ENCODE assay signal across 8 cellular contexts in genomic region chr9:92716557-92716956, GRCh38. TPM values are rescaled to one million over a fixed set of nuclear protein-coding genes. Genes with fewer than 3 reads are reported as not detected.
A peak's percentile ranks its signal among the peaks of the same experiment; 100 is the strongest.
DNase-seq lines count a peak whose midpoint lies in the region; TF ChIP-seq lines count a peak whose summit lies in the region.

No MANE protein-coding gene starts in this region.

- H3K27ac ChIP-seq in ovary: peak overlapping the region in 1 of 2 donors; percentile 73

- 27 to 37% (median 33%) methylated on average over 4 of the region's 4 CpGs for WGBS in ovary, 3 donors

- H3K9me3 ChIP-seq in ovary: no peaks in the 10 kb centered on the region

- no peaks in the 10 kb centered on the region for H3K27me3 Mint-ChIP-seq in type B pancreatic cell

- POLR2A ChIA-PET in BJ (lab: Charles Lee): no interaction called here

- no peaks in the 10 kb centered on the region for H3K4me1 Mint-ChIP-seq in type B pancreatic cell (ENCODE audit: unreplicated experiment)

- no peak for DNase-seq in BJ (ENCODE audit: low read depth)
- DNase-seq in GM20000 (ENCODE audit: low spot score): peak; percentile 89
- peak; percentile 66 for DNase-seq in NCI-H69 (lab: John Stamatoyannopoulos, UW)
- DNase-seq in activated T-cell treated with anti-CD3 and anti-CD28 coated beads for 48 hours (ENCODE audit: low read depth): peak; percentile 72
- DNase-seq in fibroblast of peridontal ligament (ENCODE audit: extremely low read depth): peak; percentile 26
- peak; percentile 48 to 78 (median 77) for DNase-seq in ovary
- peak; percentile 87 for DNase-seq in type B pancreatic cell (ENCODE audit: extremely low spot score, unreplicated experiment)
- DNase-seq in MV-4-11 (lab: John Stamatoyannopoulos, UW): no peak

- no peak for TF ChIP-seq EP300 in ovary (IDR thresholded peaks at IDR 0.05)

- no peak for TF ChIP-seq POLR2A in ovary (IDR thresholded peaks at IDR 0.05)

- H3K27me3 ChIP-seq in BJ (ENCODE audit: control insufficient read depth, insufficient read depth, low read length) (no peaks in the 10 kb centered on the region), ovary (no peaks in the 10 kb centered on the region)

- H3K4me3 ChIP-seq in BJ (ENCODE audit: low read depth, low read length) (no peak overlapping the region), ovary (no peak overlapping the region)

- intact Hi-C loops in ovary (cut with DNase I): loop anchor here in 3 of 4 donors (2.0 to 10.0 kb wide), 3 partner anchors 74 to 78 kb away; no protein-coding TSS in a partner anchor

- H3K4me3 Mint-ChIP-seq in type B pancreatic cell: no peak overlapping the region

- H3K36me3 ChIP-seq in BJ (ENCODE audit: control insufficient read depth, insufficient read depth, low read length) (peaks cover 43% of the 10 kb centered on the region), ovary (no peaks in the 10 kb centered on the region)

- peak overlapping the region; percentile 36 for H3K27ac Mint-ChIP-seq in type B pancreatic cell

- peaks cover 5% of the 10 kb centered on the region for H3K36me3 Mint-ChIP-seq in type B pancreatic cell

- CTCF ChIA-PET in BJ (lab: Yijun Ruan, JAX): interaction anchor here (0.9 to 8.2 kb wide), 22 partner anchors 9 to 152 kb away, joined by 3 to 86 read pairs (median 4); no protein-coding TSS in a partner anchor

- H3K9me3 Mint-ChIP-seq in type B pancreatic cell: no peaks in the 10 kb centered on the region

- H3K4me1 ChIP-seq in ovary (ENCODE audit: insufficient read depth): peaks cover 6% of the 10 kb centered on the region

- TF ChIP-seq CTCF in BJ (IDR thresholded peaks at IDR 0.05; ENCODE audit: insufficient read depth, low read depth, low read length) (peak; percentile 92), GM20000 (IDR thresholded peaks at IDR 0.05; ENCODE audit: extremely low read depth, missing control alignments) (peak; percentile 79), ovary (IDR thresholded peaks at IDR 0.05) (peak; percentile 67 to 77 (median 70)), type B pancreatic cell (conservative IDR thresholded peaks at IDR 0.05) (peak; percentile 93)

RNA-seq across cellular contexts. Expression of gene IPPK, which starts 46.6 kb away (rescaled TPM):
- polyA plus RNA-seq in BJ (2011; rRNA removed) (15.7 and 16.2 TPM in 2 replicates), ovary (1 to 10 TPM; 4.7 to 6.2 TPM)
- 16.4 and 20.5 TPM in 2 replicates for polyA minus RNA-seq in BJ (2011; rRNA and poly(A)+ RNA removed)
- total RNA-seq in ovary (1 to 10 TPM; 5.7 to 8.5 (median 7.1) TPM), type B pancreatic cell (ENCODE audit: low replicate concordance) (8.1 and 11.6 TPM in 2 replicates)

RNA-seq across cellular contexts. Expression of gene BICD2, which starts 48.1 kb away (rescaled TPM):
- polyA plus RNA-seq in BJ (2011; rRNA removed) (9.5 and 11.6 TPM in 2 replicates), ovary (10 to 100 TPM; 13.9 to 18.6 TPM)
- polyA minus RNA-seq in BJ (2011; rRNA and poly(A)+ RNA removed): 7.0 and 8.1 TPM in 2 replicates
- total RNA-seq in ovary (10 to 100 TPM; 16.8 to 28.7 (median 20.9) TPM), type B pancreatic cell (ENCODE audit: low replicate concordance) (26.8 and 28.6 TPM in 2 replicates)

Comparison
In these comparisons a context has a peak if more than half of its experiments do, and no peak if none do; other contexts are left out.
1. DNase-seq: peak in GM20000 (single experiment), NCI-H69 (single experiment), activated T-cell treated with anti-CD3 and anti-CD28 coated beads for 48 hours (single experiment), fibroblast of peridontal ligament (single experiment), ovary (5 of 5) and type B pancreatic cell (single experiment); none in BJ (single experiment) and MV-4-11 (single experiment).
2. Peak in every context shown above with its lines, with median percentiles within 50 percentile points of each other: CTCF ChIP-seq.